8 cellular contexts compared by ENCODE assay signal in the genomic region with DNA sequence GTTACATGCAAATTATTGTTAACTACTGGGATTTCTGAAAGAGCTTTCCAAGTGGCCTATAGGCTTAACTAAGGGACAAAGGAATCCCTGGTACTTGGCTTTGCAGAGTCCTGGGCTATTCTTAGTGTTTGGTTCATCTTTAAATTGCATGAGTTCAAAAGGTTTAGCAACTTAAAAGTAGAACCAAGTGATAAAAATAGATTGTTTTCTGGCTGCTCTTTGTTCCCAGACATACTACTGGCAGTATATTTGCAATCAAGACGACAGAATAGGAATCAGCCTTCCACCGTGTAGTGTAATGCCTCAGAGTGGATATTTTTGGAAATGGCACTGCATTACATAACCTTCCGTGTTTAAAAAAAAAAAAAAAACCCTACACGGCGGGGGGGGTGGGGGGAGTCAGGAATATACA. TPM values are rescaled to one million over a fixed set of nuclear protein-coding genes. Genes with fewer than 3 reads are reported as not detected.
A peak's percentile ranks its signal among the peaks of the same experiment; 100 is the strongest.
DNase-seq lines count a peak whose midpoint lies in the region; ATAC-seq lines count a peak whose summit lies in the region.

No MANE protein-coding gene starts in this region.

- WGBS in thymus: under 1% methylated on average over 5 of the region's 5 CpGs

- peaks cover 23% of the 10 kb centered on the region for H3K36me3 ChIP-seq in BLaER1
- H3K36me3 ChIP-seq in iPS-20b (ENCODE audit: insufficient read depth, low read depth, low read length): peaks cover 33% of the 10 kb centered on the region; the same call in 1 of the 2 replicates
- H3K36me3 ChIP-seq in thymus (ENCODE audit: control insufficient read depth, insufficient read depth): no peaks in the 10 kb centered on the region

- peak overlapping the region; percentile 96 for H3K9ac ChIP-seq in BLaER1
- peak overlapping the region; percentile 97 for H3K9ac ChIP-seq in iPS-20b (ENCODE audit: low read depth, low read length)

- intact Hi-C loops in activated T-helper 2 cell treated with anti-CD3 and anti-CD28 coated beads, Interferon-gamma antibody, Interleukin-2, Interleukin-4, amounts not matched to agents 10 μg/mL and 5 μg/mL and 100 μg/mL, durations not matched to agents 14 hours and 24 hours and 36 hours (cut with micrococcal nuclease): loop anchor here (2.0 to 10.0 kb wide), 9 partner anchors 15 to 1021 kb away; partner anchors contain the start of gene SLC25A46

- H3K27me3 ChIP-seq in BLaER1 (no peaks in the 10 kb centered on the region), iPS-20b (ENCODE audit: insufficient read depth, low read length) (no peaks in the 10 kb centered on the region), thymus (ENCODE audit: control insufficient read depth, insufficient read depth) (no peaks in the 10 kb centered on the region)

- no peaks in the 10 kb centered on the region for H3K27me3 Mint-ChIP-seq in activated T-helper 2 cell treated with anti-CD3 and anti-CD28 coated beads, Interferon-gamma antibody, Interleukin-2, Interleukin-4, amounts not matched to agents 10 μg/mL and 5 μg/mL and 100 μg/mL, durations not matched to agents 14 hours and 24 hours and 36 hours (ENCODE audit: low read depth)

- peak overlapping the region; percentile 86 for H3K4me3 Mint-ChIP-seq in activated T-helper 2 cell treated with anti-CD3 and anti-CD28 coated beads, Interferon-gamma antibody, Interleukin-2, Interleukin-4, amounts not matched to agents 10 μg/mL and 5 μg/mL and 100 μg/mL, durations not matched to agents 14 hours and 24 hours and 36 hours (ENCODE audit: low read depth)

- H3K4me1 ChIP-seq in BLaER1 (peaks cover 53% of the 10 kb centered on the region), iPS-20b (ENCODE audit: insufficient read depth, low read length) (peaks cover 23% of the 10 kb centered on the region; the same call in 1 of the 2 replicates), thymus (ENCODE audit: control insufficient read depth, insufficient read depth, low read length) (no peaks in the 10 kb centered on the region)

- no peak for DNase-seq in Jurkat, Clone E6-1 (ENCODE audit: low read depth, low spot score)
- DNase-seq in activated T-helper 2 cell treated with anti-CD3 and anti-CD28 coated beads, Interferon-gamma antibody, Interleukin-2, Interleukin-4, amounts not matched to agents 10 μg/mL and 5 μg/mL and 100 μg/mL, durations not matched to agents 14 hours and 24 hours and 36 hours (ENCODE audit: low spot score): no peak
- no peak for DNase-seq in activated CD8-positive, alpha-beta memory T cell treated with anti-CD3 and anti-CD28 coated beads, Interleukin-2, amount 50 U/mL, for 4 hours
- DNase-seq in OCI-M2 (lab: John Stamatoyannopoulos, UW; ENCODE audit: unreplicated experiment): no peak

- peaks cover 35% of the 10 kb centered on the region for H3K4me1 Mint-ChIP-seq in activated T-helper 2 cell treated with anti-CD3 and anti-CD28 coated beads, Interferon-gamma antibody, Interleukin-2, Interleukin-4, amounts not matched to agents 10 μg/mL and 5 μg/mL and 100 μg/mL, durations not matched to agents 14 hours and 24 hours and 36 hours (ENCODE audit: low read depth)

- H3K9me3 Mint-ChIP-seq in activated T-helper 2 cell treated with anti-CD3 and anti-CD28 coated beads, Interferon-gamma antibody, Interleukin-2, Interleukin-4, amounts not matched to agents 10 μg/mL and 5 μg/mL and 100 μg/mL, durations not matched to agents 14 hours and 24 hours and 36 hours: no peaks in the 10 kb centered on the region

- H3K27ac Mint-ChIP-seq in activated T-helper 2 cell treated with anti-CD3 and anti-CD28 coated beads, Interferon-gamma antibody, Interleukin-2, Interleukin-4, amounts not matched to agents 10 μg/mL and 5 μg/mL and 100 μg/mL, durations not matched to agents 14 hours and 24 hours and 36 hours: no peak overlapping the region

- H3K36me3 Mint-ChIP-seq in activated T-helper 2 cell treated with anti-CD3 and anti-CD28 coated beads, Interferon-gamma antibody, Interleukin-2, Interleukin-4, amounts not matched to agents 10 μg/mL and 5 μg/mL and 100 μg/mL, durations not matched to agents 14 hours and 24 hours and 36 hours (ENCODE audit: low read depth): peaks cover 13% of the 10 kb centered on the region

- no peak for ATAC-seq in GM19023 (IDR thresholded peaks at IDR 0.05; ENCODE audit: unreplicated experiment)

- H4K20me1 ChIP-seq in BLaER1: no peaks in the 10 kb centered on the region

- H3K9me3 ChIP-seq in BLaER1 (no peaks in the 10 kb centered on the region; the same call in 1 of the 2 replicates), iPS-20b (ENCODE audit: insufficient read depth, low read depth, low read length) (no peaks in the 10 kb centered on the region), thymus (ENCODE audit: control insufficient read depth) (no peaks in the 10 kb centered on the region)

- H3K27ac ChIP-seq in BLaER1: peak overlapping the region; percentile 96
- peak overlapping the region; percentile 75 for H3K27ac ChIP-seq in iPS-20b (ENCODE audit: low read length)
- peak overlapping the region; percentile 67 for H3K27ac ChIP-seq in thymus (ENCODE audit: low read depth)

- H3K4me2 ChIP-seq in BLaER1: peak overlapping the region; percentile 82

- peak overlapping the region; percentile 79 for H3K4me3 ChIP-seq in BLaER1
- peak overlapping the region; percentile 88 for H3K4me3 ChIP-seq in Jurkat, Clone E6-1 (ENCODE audit: low read length)
- peak overlapping the region; percentile 94 for H3K4me3 ChIP-seq in iPS-20b (ENCODE audit: low read length)
- peak overlapping the region; percentile 90 for H3K4me3 ChIP-seq in thymus (ENCODE audit: low read length)

RNA-seq across cellular contexts. Expression of gene NREP, which starts 1.0 kb away (rescaled TPM):
- 86.2 TPM for polyA plus RNA-seq in Jurkat, Clone E6-1 (2012; ENCODE audit: insufficient read depth, insufficient read length)
- total RNA-seq in activated T-helper 2 cell treated with anti-CD3 and anti-CD28 coated beads, Interferon-gamma antibody, Interleukin-2, Interleukin-4, amounts not matched to agents 10 μg/mL and 5 μg/mL and 100 μg/mL, durations not matched to agents 14 hours and 24 hours and 36 hours: 34.9 and 35.3 TPM in 2 replicates
- 76.6 TPM for polyA plus RNA-seq in thymus
